16 cellular contexts compared by ENCODE assay signal in genomic region chr2:235041918-235042575, GRCh38.
A peak's percentile ranks its signal among the peaks of the same experiment; 100 is the strongest.
DNase-seq lines count a peak whose midpoint lies in the region; ATAC-seq, FAIRE-seq and TF ChIP-seq lines count a peak whose summit lies in the region.
"Had no signal": no experiment of that assay in that cellular context is flagged by ENCODE, and none has a peak within 500 bp of the region (broad histone marks: within the 10 kb centered on the region; RNA-seq: fewer than 3 reads in every experiment).

No MANE protein-coding gene starts in this region.

- H3K36me3 ChIP-seq in HepG2 (replicated peaks in 1 of 2; ENCODE audit: control insufficient read depth in 1 of 2, insufficient read depth in 2 of 2, low read length in 2 of 2), result peaks cover 68 to 93% of the 10 kb centered on the region in 2 experiments
- peaks cover 0 to 31% (median 13%) of the 10 kb centered on the region in 4 donors for H3K36me3 ChIP-seq in right lobe of liver
- H3K36me3 ChIP-seq: BLaER1 treated with 17β-estradiol and CSF1 and Interleukin-3, amounts not matched to agents 10 nM and 100 nM had no signal

- CTCF ChIA-PET in HepG2 (lab: Yijun Ruan, JAX; ENCODE audit: low intra/inter-chr PET ratio, low total read pairs), result no interaction called here

- no peaks in the 10 kb centered on the region for H3K9me3 Mint-ChIP-seq in dendritic cell treated with granulocyte-macrophage colony-stimulating factor and Interleukin-4, amounts not matched to agents 40 ng/mL and 50 ng/mL, for 4 days
- H3K9me3 Mint-ChIP-seq: CD4-positive, CD25-positive, alpha-beta regulatory T cell had no signal

- intact Hi-C loops in HepG2 (cut with micrococcal nuclease; ENCODE audit: unreplicated experiment) (no loop called here), right lobe of liver (cut with DNase I) (no loop called here), posterior vena cava (cut with DNase I) (no loop called here)
- intact Hi-C loops in dendritic cell treated with granulocyte-macrophage colony-stimulating factor and Interleukin-4, amounts not matched to agents 40 ng/mL and 50 ng/mL, for 4 days (cut with micrococcal nuclease), result no loop called here

- H3K79me2 ChIP-seq in HepG2 (ENCODE audit: insufficient read depth, low read length), result peaks cover 6% of the 10 kb centered on the region

- no peak overlapping the region for H3K4me3 Mint-ChIP-seq in dendritic cell treated with granulocyte-macrophage colony-stimulating factor and Interleukin-4, amounts not matched to agents 40 ng/mL and 50 ng/mL, for 4 days
- H3K4me3 Mint-ChIP-seq: B cell; CD4-positive, CD25-positive, alpha-beta regulatory T cell; CD8-positive, alpha-beta memory T cell had no signal

- ATAC-seq in HepG2 (no peak), right lobe of liver (no peak)

- no peak for TF ChIP-seq CTCF in HepG2 (CRISPR knock-in tag; IDR thresholded peaks at IDR 0.05)
- TF ChIP-seq CTCF in right lobe of liver (IDR thresholded peaks at IDR 0.05), result no peak

- H3K27me3 ChIP-seq in HepG2 (ENCODE audit: control insufficient read depth in 1 of 2, insufficient read depth in 2 of 2, low read length in 2 of 2) (no peaks in the 10 kb centered on the region), right lobe of liver (no peaks in the 10 kb centered on the region)

- H3K27me3 Mint-ChIP-seq in dendritic cell treated with granulocyte-macrophage colony-stimulating factor and Interleukin-4, amounts not matched to agents 40 ng/mL and 50 ng/mL, for 4 days, result no peaks in the 10 kb centered on the region
- H3K27me3 Mint-ChIP-seq: B cell; CD4-positive, CD25-positive, alpha-beta regulatory T cell had no signal

- no TSS peak for BruUV-seq in HepG2 (replicated peaks; lab: Mats Ljungman, UMichigan)

- POLR2A ChIA-PET in HepG2 (lab: Yijun Ruan, JAX), result no interaction called here

- peak overlapping the region; percentile 5 for H3K27ac Mint-ChIP-seq in dendritic cell treated with granulocyte-macrophage colony-stimulating factor and Interleukin-4, amounts not matched to agents 40 ng/mL and 50 ng/mL, for 4 days
- H3K27ac Mint-ChIP-seq: B cell; CD4-positive, CD25-positive, alpha-beta regulatory T cell; CD8-positive, alpha-beta memory T cell had no signal

- peaks cover 61% of the 10 kb centered on the region for H4K20me1 ChIP-seq in HepG2 (ENCODE audit: insufficient read depth, low read length)
- H4K20me1 ChIP-seq: BLaER1 treated with 17β-estradiol and CSF1 and Interleukin-3, amounts not matched to agents 10 nM and 100 nM had no signal

- peaks cover 45% of the 10 kb centered on the region for H3K4me1 Mint-ChIP-seq in dendritic cell treated with granulocyte-macrophage colony-stimulating factor and Interleukin-4, amounts not matched to agents 40 ng/mL and 50 ng/mL, for 4 days (ENCODE audit: low read depth)

- no peak for TF ChIP-seq RAD21 in HepG2 (CRISPR knock-in tag; IDR thresholded peaks at IDR 0.05)

- H3K4me3 ChIP-seq in HepG2 (replicated peaks in 1 of 3; ENCODE audit: insufficient read depth in 1 of 3, low read depth in 2 of 3, low read length in 3 of 3) (no peak overlapping the region), right lobe of liver (no peak overlapping the region)
- H3K4me3 ChIP-seq: BLaER1 treated with 17β-estradiol and CSF1 and Interleukin-3, amounts not matched to agents 10 nM and 100 nM; HAP-1 had no signal

- H3K9ac ChIP-seq in HepG2 (ENCODE audit: insufficient read depth, low read depth, low read length), result no peak overlapping the region
- H3K9ac ChIP-seq: BLaER1 treated with 17β-estradiol and CSF1 and Interleukin-3, amounts not matched to agents 10 nM and 100 nM had no signal

- 98% methylated on average over 24 of the region's 25 CpGs for WGBS in HepG2 (ENCODE audit: low lambda C conversion rate)
- WGBS in right lobe of liver (ENCODE audit: insufficient coverage, low coverage, low lambda C conversion rate, missing lambda C conversion rate), result 91% methylated on average over 15 of the region's 25 CpGs

- DNase-seq in HepG2 (ENCODE audit: low spot score) (no peak), right lobe of liver (no peak), posterior vena cava (ENCODE audit: low spot score) (peak; percentile 48), NCI-H446 treated with DMSO at 0.1 percent for 48 hours (lab: John Stamatoyannopoulos, UW) (no peak), NCI-H2171 (lab: John Stamatoyannopoulos, UW) (no peak)
- DNase-seq: CD4-positive, CD25-positive, alpha-beta regulatory T cell; CD8-positive, alpha-beta memory T cell; COR-L47 had no signal

- in situ Hi-C loops in HepG2 (cut with HindIII; ENCODE audit: extremely low pct_ligation_motif_present, low pct_unique_long_range_greater_than_20kb), result no loop called here

- FAIRE-seq in HepG2 (lab: Jason Lieb, UNC), result no peak
- FAIRE-seq: D721Med, G401.6, GM12891, GM19239 had no signal

- H3K4me1 ChIP-seq in HepG2 (ENCODE audit: insufficient read depth, low read length), result no peaks in the 10 kb centered on the region
- H3K4me1 ChIP-seq in right lobe of liver, result no peaks in the 10 kb centered on the region
- H3K4me1 ChIP-seq: HAP-1 had no signal

- no peak for TF ChIP-seq POLR2A in HepG2 (IDR thresholded peaks at IDR 0.05; ENCODE audit: insufficient read depth in 1 of 2, low read depth in 2 of 2, low read length in 2 of 2)
- TF ChIP-seq POLR2A in right lobe of liver (IDR thresholded peaks at IDR 0.05), result no peak

- TF ChIP-seq EP300 in HepG2 (IDR thresholded peaks at IDR 0.05; ENCODE audit: low read depth in 2 of 2, low read length in 2 of 2) (no peak), HepG2 (CRISPR knock-in tag; IDR thresholded peaks at IDR 0.05; ENCODE audit: borderline replicate concordance) (no peak)

- H3K9me3 ChIP-seq in HepG2 (ENCODE audit: low read length) (no peaks in the 10 kb centered on the region), right lobe of liver (no peaks in the 10 kb centered on the region)
- H3K9me3 ChIP-seq: BLaER1 treated with 17β-estradiol and CSF1 and Interleukin-3, amounts not matched to agents 10 nM and 100 nM; HAP-1 had no signal

- no peak overlapping the region for H2AFZ ChIP-seq in HepG2 (ENCODE audit: low read length)

- no peak overlapping the region for H3K4me2 ChIP-seq in HepG2 (ENCODE audit: low read depth, low read length)

- H3K27ac ChIP-seq in HepG2 (ENCODE audit: extremely low read length, insufficient read depth, low read length) (no peak overlapping the region), right lobe of liver (no peak overlapping the region)

- H3K36me3 Mint-ChIP-seq in dendritic cell treated with granulocyte-macrophage colony-stimulating factor and Interleukin-4, amounts not matched to agents 40 ng/mL and 50 ng/mL, for 4 days (ENCODE audit: low read depth), result peaks cover 15% of the 10 kb centered on the region
- H3K36me3 Mint-ChIP-seq: CD4-positive, CD25-positive, alpha-beta regulatory T cell; CD8-positive, alpha-beta memory T cell had no signal

TF ChIP-seq in HepG2, 621 proteins besides CTCF, POLR2A, EP300 and RAD21:
- TF ChIP-seq AGO2 (optimal IDR thresholded peaks at IDR 0.05; ENCODE audit: low read depth, low read length), result peak; percentile 9
- no peak for TF ChIP-seq NFAT5 (CRISPR knock-in tag; IDR thresholded peaks at IDR 0.05)
- TF ChIP-seq RBM22 (optimal IDR thresholded peaks at IDR 0.05; ENCODE audit: low read length), result peak; percentile 16
